ENCODE assay signal across 1 cellular context in genomic region chr6:158818580-158819212, GRCh38.
TF ChIP-seq lines count a peak whose summit lies in the region.

No MANE protein-coding gene starts in this region.

TF ChIP-seq in K562, 482 proteins besides CTCF, POLR2A, EP300 and RAD21 (continued from another document and continues in another):
- TF ChIP-seq CREB5 (CRISPR knock-in tag; IDR thresholded peaks at IDR 0.05) (no peak), NR2C1 (IDR thresholded peaks at IDR 0.05) (no peak), NR2C1 (tag; IDR thresholded peaks at IDR 0.05) (no peak), SAFB (IDR thresholded peaks at IDR 0.05; ENCODE audit: borderline replicate concordance, low read depth, low read length) (no peak), CEBPG (CRISPR knock-in tag; IDR thresholded peaks at IDR 0.05) (no peak), CEBPG (tag; conservative IDR thresholded peaks at IDR 0.05 in 1 of 2, IDR thresholded peaks at IDR 0.05 in 1 of 2) (peak in 1 of 2 experiments; percentile 19; a peak in 1 of 4 replicates), TRIM25 (IDR thresholded peaks at IDR 0.05; ENCODE audit: borderline replicate concordance) (no peak), NFE2 (IDR thresholded peaks at IDR 0.05; ENCODE audit: low read depth) (no peak), POLR3G (IDR thresholded peaks at IDR 0.05; ENCODE audit: extremely low read depth, insufficient read length, insufficient replicate concordance) (no peak), ZNF79 (CRISPR knock-in tag; IDR thresholded peaks at IDR 0.05; ENCODE audit: low read depth) (no peak), CCNT2 (IDR thresholded peaks at IDR 0.05; ENCODE audit: borderline replicate concordance, extremely low read depth, insufficient read length, low read depth, low read length) (no peak), PRDM10 (IDR thresholded peaks at IDR 0.05; ENCODE audit: partially characterized antibody) (no peak), SMAD2 (IDR thresholded peaks at IDR 0.05; ENCODE audit: low read depth, low read length) (no peak), ZHX1 (conservative IDR thresholded peaks at IDR 0.05; ENCODE audit: low read length) (no peak), MEIS2 (IDR thresholded peaks at IDR 0.05; ENCODE audit: partially characterized antibody) (no peak), ZNF263 (CRISPR knock-in tag; IDR thresholded peaks at IDR 0.05; ENCODE audit: borderline replicate concordance) (peak; percentile 86), ZNF699 (CRISPR knock-in tag; IDR thresholded peaks at IDR 0.05; ENCODE audit: insufficient replicate concordance) (no peak), HCFC1 (IDR thresholded peaks at IDR 0.05; ENCODE audit: low read depth, low read length) (no peak), GATAD2A (IDR thresholded peaks at IDR 0.05) (no peak), ZNF766 (CRISPR knock-in tag; conservative IDR thresholded peaks at IDR 0.05) (no peak; the same call in 1 of the 2 replicates), TSHZ1 (CRISPR knock-in tag; IDR thresholded peaks at IDR 0.05) (no peak), HMGN3 (IDR thresholded peaks at IDR 0.05; ENCODE audit: borderline replicate concordance, extremely low read depth, insufficient read length, low read depth, low read length) (no peak), ZNF143 (CRISPR knock-in tag; IDR thresholded peaks at IDR 0.05) (no peak), SRSF7 (optimal IDR thresholded peaks at IDR 0.05; ENCODE audit: low read depth, low read length) (no peak), KDM2B (CRISPR knock-in tag; IDR thresholded peaks at IDR 0.05) (no peak), SAFB2 (IDR thresholded peaks at IDR 0.05; ENCODE audit: borderline replicate concordance, low read depth, low read length, severe bottlenecking) (no peak), SAP30 (IDR thresholded peaks at IDR 0.05; ENCODE audit: borderline replicate concordance, insufficient read depth, low read depth, low read length, poor library complexity, severe bottlenecking) (peak; percentile 36), TCF3 (CRISPR knock-in tag; IDR thresholded peaks at IDR 0.05) (no peak), OTX1 (CRISPR knock-in tag; IDR thresholded peaks at IDR 0.05) (no peak), ZNF274 (IDR thresholded peaks at IDR 0.05; ENCODE audit: borderline replicate concordance, low read depth, low read length) (no peak), HNRNPK (IDR thresholded peaks at IDR 0.05; ENCODE audit: low read depth, low read length, poor library complexity, severe bottlenecking) (peak; percentile 3), RBBP5 (IDR thresholded peaks at IDR 0.05; ENCODE audit: borderline replicate concordance, insufficient read depth, low read length, poor library complexity, severe bottlenecking) (peak; percentile 25), THRA (IDR thresholded peaks at IDR 0.05) (no peak), MYBL2 (IDR thresholded peaks at IDR 0.05; ENCODE audit: low read depth) (peak; percentile 42; the same call in 1 of the 2 replicates), MYBL2 (CRISPR knock-in tag; IDR thresholded peaks at IDR 0.05; ENCODE audit: borderline replicate concordance) (no peak), ZNF512 (tag; IDR thresholded peaks at IDR 0.05) (no peak), ZNF239 (CRISPR knock-in tag; IDR thresholded peaks at IDR 0.05) (no peak), ZC3H11A (IDR thresholded peaks at IDR 0.05; ENCODE audit: low read depth, low read length) (no peak), SIN3A (IDR thresholded peaks at IDR 0.05; ENCODE audit: borderline replicate concordance in 2 of 2, control insufficient read depth in 1 of 2, low read depth in 2 of 2, low read length in 2 of 2) (0 out of 4 replicates have a peak, but pooled peaks of 1 of the 2 experiments have one; percentile 42), PTRF (tag; IDR thresholded peaks at IDR 0.05) (no peak), POLR2H (tag; IDR thresholded peaks at IDR 0.05; ENCODE audit: low read depth) (no peak), NELFE (IDR thresholded peaks at IDR 0.05; ENCODE audit: insufficient read depth, insufficient read length) (no peak), ETV1 (tag; conservative IDR thresholded peaks at IDR 0.05; ENCODE audit: low read depth) (no peak), EGR1 (conservative IDR thresholded peaks at IDR 0.05) (no peak), ZNF76 (CRISPR knock-in tag; IDR thresholded peaks at IDR 0.05; ENCODE audit: borderline replicate concordance) (no peak), ZNF655 (CRISPR knock-in tag; IDR thresholded peaks at IDR 0.05) (no peak)
